Comparison of ENCODE assay signal across 12 cellular contexts in the genomic region with DNA sequence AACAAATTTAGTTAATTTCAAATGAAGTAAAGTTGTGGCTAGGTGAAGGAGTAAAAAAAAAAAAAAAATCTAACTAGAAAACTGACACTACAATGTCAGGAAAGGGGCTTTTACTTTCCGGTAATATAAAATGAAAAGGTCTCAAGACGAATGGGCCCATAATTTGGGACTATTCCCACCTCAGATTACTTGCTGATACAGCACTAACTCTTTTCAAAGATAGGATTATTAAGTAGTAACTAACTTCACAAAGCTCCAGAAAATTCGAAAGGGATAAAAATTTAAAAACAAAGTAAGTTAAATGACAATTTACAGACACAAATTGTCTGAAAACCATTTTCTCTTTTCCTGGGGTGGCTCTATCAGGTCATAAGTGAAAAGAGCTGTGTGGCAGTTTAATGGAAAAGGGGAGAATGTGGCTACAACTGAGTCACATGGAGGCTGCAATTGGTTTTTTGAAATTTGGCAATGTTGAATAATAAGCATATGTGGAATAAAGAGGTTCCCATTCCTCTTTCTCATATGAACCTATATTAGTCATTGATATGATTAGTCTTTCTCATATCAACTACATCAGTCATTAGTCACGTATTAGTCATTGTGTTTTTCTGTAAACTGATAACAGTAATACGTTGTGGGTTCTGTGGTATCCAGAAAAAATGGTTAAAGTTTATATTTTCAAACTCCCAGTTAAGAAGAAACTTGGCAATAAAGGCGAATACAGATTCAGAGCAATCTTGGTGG.
DNase-seq lines count a peak whose midpoint lies in the region; ATAC-seq and TF ChIP-seq lines count a peak whose summit lies in the region.
"Had no signal": no experiment of that assay in that cellular context is flagged by ENCODE, and none has a peak within 500 bp of the region (broad histone marks: within the 10 kb centered on the region; RNA-seq: fewer than 3 reads in every experiment).

No MANE protein-coding gene starts in this region.

- no peaks in the 10 kb centered on the region for H3K4me1 Mint-ChIP-seq in nephron progenitor cell
- H3K4me1 Mint-ChIP-seq: GM23338 had no signal

- no peaks in the 10 kb centered on the region for H3K36me3 ChIP-seq in Peyer's patch

- no peaks in the 10 kb centered on the region for H3K9me3 Mint-ChIP-seq in nephron progenitor cell
- H3K9me3 Mint-ChIP-seq: activated CD8-positive, alpha-beta T cell treated with anti-CD3 and anti-CD28 coated beads for 36 hours; GM23338 had no signal

- no peak for TF ChIP-seq CTCF in nephron progenitor cell (IDR thresholded peaks at IDR 0.05)
- no peak for TF ChIP-seq CTCF in Peyer's patch (IDR thresholded peaks at IDR 0.05)

- no peak for TF ChIP-seq POLR2A in Peyer's patch (IDR thresholded peaks at IDR 0.05)

- no peaks in the 10 kb centered on the region for H3K27me3 Mint-ChIP-seq in nephron progenitor cell (ENCODE audit: low read depth, poor library complexity)
- H3K27me3 Mint-ChIP-seq: activated CD8-positive, alpha-beta T cell treated with anti-CD3 and anti-CD28 coated beads for 36 hours had no signal

- H3K4me1 ChIP-seq in Peyer's patch = no peaks in the 10 kb centered on the region

- H3K9me3 ChIP-seq in Peyer's patch = no peaks in the 10 kb centered on the region

- ATAC-seq in GM18508 (IDR thresholded peaks at IDR 0.05; ENCODE audit: insufficient read depth, unreplicated experiment) = peak; percentile 54
- ATAC-seq in HG03039 (IDR thresholded peaks at IDR 0.05; ENCODE audit: unreplicated experiment) = peak; percentile 74
- ATAC-seq: activated CD8-positive, alpha-beta T cell treated with anti-CD3 and anti-CD28 coated beads for 36 hours; GM23338; Panc1 had no signal

- H3K36me3 Mint-ChIP-seq in nephron progenitor cell (ENCODE audit: low read depth) = no peaks in the 10 kb centered on the region

- peak overlapping the region; percentile 37 for H3K27ac Mint-ChIP-seq in nephron progenitor cell
- H3K27ac Mint-ChIP-seq: activated CD8-positive, alpha-beta T cell treated with anti-CD3 and anti-CD28 coated beads for 36 hours; GM23338 had no signal

- no peak overlapping the region for H3K4me3 Mint-ChIP-seq in nephron progenitor cell
- H3K4me3 Mint-ChIP-seq: activated CD8-positive, alpha-beta T cell treated with anti-CD3 and anti-CD28 coated beads for 36 hours; GM23338 had no signal

- H3K27me3 ChIP-seq in Peyer's patch = no peaks in the 10 kb centered on the region

- DNase-seq in amniotic stem cell (lab: John Stamatoyannopoulos, UW) = peak; percentile 81
- no peak for DNase-seq in nephron progenitor cell
- no peak for DNase-seq in NCI-H2171 (lab: John Stamatoyannopoulos, UW)
- no peak for DNase-seq in Peyer's patch
- DNase-seq in hypothalamus (lab: John Stamatoyannopoulos, UW) = no peak
- no peak for DNase-seq in NCI-H2107 (lab: John Stamatoyannopoulos, UW)
- DNase-seq: activated CD8-positive, alpha-beta T cell treated with anti-CD3 and anti-CD28 coated beads for 36 hours; islet precursor cell had no signal

- H3K4me3 ChIP-seq in Peyer's patch = no peak overlapping the region
- H3K4me3 ChIP-seq: GM23338 had no signal

- no peak overlapping the region for H3K27ac ChIP-seq in Peyer's patch
